In the genomic region with DNA sequence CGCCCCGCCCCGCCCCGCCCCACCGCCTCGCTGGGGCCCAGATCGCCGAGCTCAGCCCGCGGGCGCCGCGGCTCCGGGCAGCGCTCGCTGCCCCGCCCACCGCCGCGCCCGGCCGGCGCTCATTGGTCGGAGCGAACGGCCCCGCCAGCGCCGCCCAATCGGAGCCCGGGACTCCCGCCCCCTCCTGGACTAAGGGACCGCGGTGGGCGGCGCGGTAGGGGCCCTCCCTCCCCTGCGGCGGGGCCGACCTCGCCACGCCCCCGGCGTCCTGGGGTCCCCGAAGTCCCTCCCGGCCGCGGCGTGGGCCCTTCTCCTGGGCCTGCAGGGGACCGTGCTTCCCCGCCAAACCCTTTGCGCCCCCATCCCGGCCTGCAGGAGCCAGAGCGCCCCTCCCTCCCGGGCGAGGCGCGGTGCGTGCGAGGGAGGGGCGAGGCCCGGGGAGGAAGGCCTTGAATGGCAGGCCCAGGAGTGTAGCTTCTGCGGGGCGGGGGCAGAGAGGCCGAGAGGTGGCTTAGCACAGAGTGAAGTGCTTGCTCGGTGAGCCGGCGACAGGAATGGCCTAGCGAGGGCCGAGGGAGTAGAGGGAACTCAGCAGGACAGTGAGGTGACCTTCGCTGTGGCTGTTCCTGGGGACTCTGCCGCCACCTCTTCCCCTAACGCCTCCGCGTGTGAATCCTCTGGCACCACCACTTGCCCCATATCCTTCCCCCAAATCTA, we compare ENCODE assay signal across 8 cellular contexts. TPM values are rescaled to one million over a fixed set of nuclear protein-coding genes. Genes with fewer than 3 reads are reported as not detected.
DNase-seq lines count a peak whose midpoint lies in the region; ATAC-seq and TF ChIP-seq lines count a peak whose summit lies in the region.

A gene (minus strand): TSS at position 51 of the 717 bp plus-strand sequence. CDS start 7,366 bp downstream, outside the sequence.

- peak within 1 kb of the TSS; percentile 77 for H3K4me3 Mint-ChIP-seq in progenitor cell of endocrine pancreas (ENCODE audit: low read depth)

- CTCF ChIA-PET in HEK293T (lab: Yijun Ruan, JAX), result interaction anchor here (0.6 to 1.7 kb wide), 3 partner anchors 21 to 158 kb away, joined by 3 to 5 read pairs (median 4); no protein-coding TSS in a partner anchor

- intact Hi-C loops in left ventricle myocardium inferior (cut with micrococcal nuclease), result no loop called here
- intact Hi-C loops in upper lobe of right lung (cut with DNase I), result no loop called here

- no peaks in the 10 kb centered on the region for H3K36me3 ChIP-seq in adipocyte (ENCODE audit: control insufficient read depth, insufficient read depth, low read length, severe bottlenecking)
- H3K36me3 ChIP-seq in left ventricle myocardium inferior, result no peaks in the 10 kb centered on the region
- H3K36me3 ChIP-seq in upper lobe of right lung, result no peaks in the 10 kb centered on the region

- no peaks in the 10 kb centered on the region for H3K27me3 ChIP-seq in adipocyte (replicated peaks; ENCODE audit: control insufficient read depth, insufficient read depth, low read length)
- no peaks in the 10 kb centered on the region for H3K27me3 ChIP-seq in left ventricle myocardium inferior (ENCODE audit: low read depth)
- H3K27me3 ChIP-seq in upper lobe of right lung, result no peaks in the 10 kb centered on the region

- peak within 1 kb of the TSS; percentile 71 for H3K9ac ChIP-seq in adipocyte (ENCODE audit: low read length)

- no peaks in the 10 kb centered on the region for H3K9me3 Mint-ChIP-seq in progenitor cell of endocrine pancreas (ENCODE audit: low read depth)

- no peak for TF ChIP-seq CTCF in GM12864 (IDR thresholded peaks at IDR 0.05; ENCODE audit: low read depth, low read length, missing control alignments)
- TF ChIP-seq CTCF in left ventricle myocardium inferior (IDR thresholded peaks at IDR 0.05; ENCODE audit: borderline replicate concordance), result no peak
- TF ChIP-seq CTCF in progenitor cell of endocrine pancreas (IDR thresholded peaks at IDR 0.05; ENCODE audit: unreplicated experiment), result no peak
- no peak for TF ChIP-seq CTCF in upper lobe of right lung (IDR thresholded peaks at IDR 0.05)

- H3K9me3 ChIP-seq in adipocyte (ENCODE audit: control insufficient read depth, low read length), result no peaks in the 10 kb centered on the region
- H3K9me3 ChIP-seq in left ventricle myocardium inferior (replicated peaks), result no peaks in the 10 kb centered on the region
- no peaks in the 10 kb centered on the region for H3K9me3 ChIP-seq in upper lobe of right lung

- H3K4me3 ChIP-seq in GM12864 (ENCODE audit: low read depth, low read length), result peak within 1 kb of the TSS; percentile 68
- H3K4me3 ChIP-seq in adipocyte (ENCODE audit: low read length), result peak within 1 kb of the TSS; percentile 78
- H3K4me3 ChIP-seq in left ventricle myocardium inferior, result peak within 1 kb of the TSS; percentile 88
- H3K4me3 ChIP-seq in upper lobe of right lung, result peak within 1 kb of the TSS; percentile 76

- ATAC-seq in upper lobe of right lung, result peak; percentile 87

- H3K4me1 Mint-ChIP-seq in progenitor cell of endocrine pancreas (ENCODE audit: low read depth), result peaks cover 6% of the 10 kb centered on the region

- H3K27ac ChIP-seq in left ventricle myocardium inferior (replicated peaks) (peak within 1 kb of the TSS; percentile 90), upper lobe of right lung (peak within 1 kb of the TSS; percentile 82)

- H3K36me3 Mint-ChIP-seq in progenitor cell of endocrine pancreas (ENCODE audit: insufficient read depth), result no peaks in the 10 kb centered on the region

- H3K4me1 ChIP-seq in adipocyte (ENCODE audit: control insufficient read depth, insufficient read depth, low read length) (peaks cover 58% of the 10 kb centered on the region), left ventricle myocardium inferior (peaks cover 78% of the 10 kb centered on the region), upper lobe of right lung (peaks cover 54% of the 10 kb centered on the region)

- peaks cover 31% of the 10 kb centered on the region for H3K27me3 Mint-ChIP-seq in progenitor cell of endocrine pancreas

- DNase-seq in GM12864 (ENCODE audit: low read depth) (peak; percentile 41), HEK293T (ENCODE audit: extremely low spot score) (peak; percentile 96), MV-4-11 (lab: John Stamatoyannopoulos, UW) (peak; percentile 77), T follicular helper cell (ENCODE audit: low read depth) (peak; percentile 78), adipocyte (ENCODE audit: low read depth) (peak; percentile 96), left ventricle myocardium inferior (peak; percentile 92), progenitor cell of endocrine pancreas (ENCODE audit: low spot score, unreplicated experiment) (peak; percentile 81), upper lobe of right lung (peak; percentile 96)

- POLR2A ChIA-PET in HEK293T (lab: Yijun Ruan, JAX), result interaction anchor here (0.6 to 1.8 kb wide), 5 partner anchors 10 to 155 kb away, joined by 3 to 5 read pairs (median 4); no protein-coding TSS in a partner anchor

- peak within 1 kb of the TSS; percentile 91 for H3K27ac Mint-ChIP-seq in progenitor cell of endocrine pancreas

TF ChIP-seq in HEK293T, 16 proteins besides CTCF, POLR2A, EP300 and RAD21:
- TF ChIP-seq FOXK2 (IDR thresholded peaks at IDR 0.05) (no peak), HDGF (IDR thresholded peaks at IDR 0.05; ENCODE audit: borderline replicate concordance) (0 out of 2 replicates have a peak, but pooled peaks have one; percentile 54), SP1 (IDR thresholded peaks at IDR 0.05) (no peak), TARDBP (IDR thresholded peaks at IDR 0.05) (no peak), FOXM1 (IDR thresholded peaks at IDR 0.05; ENCODE audit: borderline replicate concordance) (peak; percentile 58), L3MBTL2 (conservative IDR thresholded peaks at IDR 0.05) (peak; percentile 50; the same call in 1 of the 2 replicates)
- TF ChIP-seq, protein P1, sequence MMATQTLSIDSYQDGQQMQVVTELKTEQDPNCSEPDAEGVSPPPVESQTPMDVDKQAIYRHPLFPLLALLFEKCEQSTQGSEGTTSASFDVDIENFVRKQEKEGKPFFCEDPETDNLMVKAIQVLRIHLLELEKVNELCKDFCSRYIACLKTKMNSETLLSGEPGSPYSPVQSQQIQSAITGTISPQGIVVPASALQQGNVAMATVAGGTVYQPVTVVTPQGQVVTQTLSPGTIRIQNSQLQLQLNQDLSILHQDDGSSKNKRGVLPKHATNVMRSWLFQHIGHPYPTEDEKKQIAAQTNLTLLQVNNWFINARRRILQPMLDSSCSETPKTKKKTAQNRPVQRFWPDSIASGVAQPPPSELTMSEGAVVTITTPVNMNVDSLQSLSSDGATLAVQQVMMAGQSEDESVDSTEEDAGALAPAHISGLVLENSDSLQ (IDR thresholded peaks at IDR 0.05), result peak; percentile 95

RNA-seq across cellular contexts. Expression of the gene that starts here (rescaled TPM):
- total RNA-seq in left ventricle myocardium inferior (5.5 TPM), progenitor cell of endocrine pancreas (3.3 and 3.6 TPM in 2 replicates), upper lobe of right lung (10.1 TPM)

Comparison
In these comparisons a context has a peak if more than half of its experiments do, and no peak if none do; other contexts are left out.
1. Peak in every context shown above with its lines: DNase-seq, ATAC-seq, H3K4me3 ChIP-seq and H3K27ac ChIP-seq.
2. DNase-seq: peak in every context shown above with its lines; median percentile 96 in HEK293T; 96 in adipocyte; 96 in upper lobe of right lung; 92 in left ventricle myocardium inferior; 81 in progenitor cell of endocrine pancreas; 78 in T follicular helper cell; 77 in MV-4-11; 41 in GM12864.